Comparison of ENCODE assay signal across 35 cellular contexts in genomic region chr4:39533541-39533940, GRCh38. TPM values are rescaled to one million over a fixed set of nuclear protein-coding genes. Genes with fewer than 3 reads are reported as not detected.
DNase-seq lines count a peak whose midpoint lies in the region; ATAC-seq, FAIRE-seq and TF ChIP-seq lines count a peak whose summit lies in the region.
"Had no signal": no experiment of that assay in that cellular context is flagged by ENCODE, and none has a peak within 500 bp of the region (broad histone marks: within the 10 kb centered on the region; RNA-seq: fewer than 3 reads in every experiment).

No MANE protein-coding gene starts in this region.

- in situ Hi-C loops in K562 (cut with MboI) = no loop called here

- H3K4me2 ChIP-seq in K562 (ENCODE audit: insufficient read depth, low read length) = no peak overlapping the region
- H3K4me2 ChIP-seq: A549; BLaER1; BLaER1 treated with 17β-estradiol and CSF1 and Interleukin-3, amounts not matched to agents 10 nM and 100 nM had no signal

- no peaks in the 10 kb centered on the region for H3K27me3 ChIP-seq in K562 (ENCODE audit: control insufficient read depth in 2 of 2, insufficient read depth in 2 of 2, low read length in 2 of 2)
- no peaks in the 10 kb centered on the region for H3K27me3 ChIP-seq in endodermal cell (ENCODE audit: control insufficient read depth, insufficient read depth, low read length, poor library complexity, severe bottlenecking)
- H3K27me3 ChIP-seq: BE2C; BLaER1; BLaER1 treated with 17β-estradiol and CSF1 and Interleukin-3, amounts not matched to agents 10 nM and 100 nM had no signal

- no peak for ATAC-seq in K562
- no peak for ATAC-seq in activated CD4-positive, alpha-beta T cell treated with anti-CD3 and anti-CD28 coated beads for 36 hours
- ATAC-seq: A549; CD8-positive, alpha-beta T cell had no signal

- POLR2A ChIA-PET in HEK293 (lab: Yijun Ruan, JAX) = no interaction called here
- POLR2A ChIA-PET in K562 (lab: Yijun Ruan, JAX) = interaction anchor here (0.6 kb wide), 1 partner anchor 30 kb away, joined by 3 read pairs; no protein-coding TSS in a partner anchor
- POLR2A ChIA-PET in activated CD4-positive, alpha-beta T cell treated with anti-CD3 and anti-CD28 coated beads for 36 hours (lab: Charles Lee) = no interaction called here

- no peak for TF ChIP-seq POLR2A in K562 (conservative IDR thresholded peaks at IDR 0.05)

- 96% methylated on average over 5 of the region's 5 CpGs for WGBS in K562 (ENCODE audit: insufficient coverage, low coverage, missing lambda C conversion rate)
- WGBS in endodermal cell (ENCODE audit: insufficient coverage in 1 of 2, insufficient read length in 1 of 2), 2 experiments = 96 to 97% methylated on average over 4 to 5 of the region's 5 CpGs

- DNase-seq in K562 (ENCODE audit: extremely low read depth in 1 of 4, low spot score in 3 of 4) (no peak), endodermal cell (no peak), NCI-H2227 (lab: John Stamatoyannopoulos, UW; ENCODE audit: unreplicated experiment) (no peak)
- DNase-seq in activated CD4-positive, alpha-beta T cell treated with anti-CD3 and anti-CD28 coated beads for 36 hours = no peak
- DNase-seq in T-helper 2 cell treated with Interferon-gamma antibody and Interleukin-4, amounts not matched to agents 5 μg/mL and 100 μg/mL, for 36 hours (ENCODE audit: low spot score) = no peak
- DNase-seq: 8988T; ACHN; AML-193; BE2C; C1 segment of cervical spinal cord; Caco-2; Calu3; CD4-positive, alpha-beta memory T cell; CD4-positive, alpha-beta T cell; CD4-positive, CD25-positive, alpha-beta regulatory T cell; CD8-positive, alpha-beta memory T cell; CD8-positive, alpha-beta T cell; COR-L47; DMS 273 treated with DMSO at 0.1 percent for 48 hours; DMS153; DMS53; DMS79; DMS79 treated with DMSO at 0.1 percent for 48 hours; DND-41; EL had no signal

- FAIRE-seq in K562 (lab: Jason Lieb, UNC) = no peak
- FAIRE-seq: A204.1, A549, D721Med had no signal

- H3K9me3 Mint-ChIP-seq in endodermal cell = peaks cover 64% of the 10 kb centered on the region
- H3K9me3 Mint-ChIP-seq in activated CD4-positive, alpha-beta T cell treated with anti-CD3 and anti-CD28 coated beads for 36 hours (ENCODE audit: low read depth) = peaks cover 23% of the 10 kb centered on the region
- peaks cover 30% of the 10 kb centered on the region for H3K9me3 Mint-ChIP-seq in T-helper 2 cell treated with Interferon-gamma antibody and Interleukin-4, amounts not matched to agents 5 μg/mL and 100 μg/mL, for 36 hours

- H3K4me3 ChIP-seq in HEK293 (ENCODE audit: low read depth, low read length) = no peak overlapping the region
- H3K4me3 ChIP-seq in K562 = no peak overlapping the region
- H3K4me3 ChIP-seq in endodermal cell (ENCODE audit: low read length) = peak overlapping the region; percentile 45
- H3K4me3 ChIP-seq: A549; BLaER1; BLaER1 treated with 17β-estradiol and CSF1 and Interleukin-3, amounts not matched to agents 10 nM and 100 nM had no signal

- H3K9me1 ChIP-seq in K562 (ENCODE audit: control insufficient read depth, insufficient read depth, low read length) = no peaks in the 10 kb centered on the region

- H3K9ac ChIP-seq in K562 (ENCODE audit: insufficient read depth in 1 of 2, low read depth in 2 of 2, low read length in 2 of 2) (no peak overlapping the region), endodermal cell (ENCODE audit: extremely low read depth, low read length, poor library complexity, severe bottlenecking) (no peak overlapping the region)
- H3K9ac ChIP-seq: BLaER1; BLaER1 treated with 17β-estradiol and CSF1 and Interleukin-3, amounts not matched to agents 10 nM and 100 nM had no signal

- H3K79me2 ChIP-seq in K562 (ENCODE audit: control insufficient read depth, insufficient read depth, low read length) = peaks cover under 1% of the 10 kb centered on the region; the same call in 2 of the 3 replicates

- intact Hi-C loops in K562 (cut with micrococcal nuclease) = no loop called here
- intact Hi-C loops in activated CD4-positive, alpha-beta T cell treated with anti-CD3 and anti-CD28 coated beads for 36 hours (cut with DNase I, micrococcal nuclease) = no loop called here

- H3K9me3 ChIP-seq in HEK293 (ENCODE audit: control insufficient read depth, insufficient read depth, low read depth, low read length) (no peaks in the 10 kb centered on the region), K562 (replicated peaks; ENCODE audit: control insufficient read depth, insufficient read depth, low read depth, low read length) (peaks cover 12% of the 10 kb centered on the region), endodermal cell (ENCODE audit: control insufficient read depth, low read length) (peaks cover 59% of the 10 kb centered on the region)
- H3K9me3 ChIP-seq: BE2C had no signal

- TF ChIP-seq CTCF in HEK293 (tag by site-specific recombination; IDR thresholded peaks at IDR 0.05) = no peak
- TF ChIP-seq CTCF in K562 (IDR thresholded peaks at IDR 0.05 in 2 of 3, conservative IDR thresholded peaks at IDR 0.05 in 1 of 3; ENCODE audit: insufficient read depth in 2 of 3, low read depth in 1 of 3, low read length in 3 of 3) = no peak
- TF ChIP-seq CTCF in endodermal cell (conservative IDR thresholded peaks at IDR 0.05) = no peak

- H3K4me3 Mint-ChIP-seq in endodermal cell = no peak overlapping the region
- H3K4me3 Mint-ChIP-seq in activated CD4-positive, alpha-beta T cell treated with anti-CD3 and anti-CD28 coated beads for 36 hours = no peak overlapping the region
- H3K4me3 Mint-ChIP-seq in T-helper 2 cell treated with Interferon-gamma antibody and Interleukin-4, amounts not matched to agents 5 μg/mL and 100 μg/mL, for 36 hours = no peak overlapping the region
- H3K4me3 Mint-ChIP-seq: B cell; CD14-positive monocyte; CD4-positive, alpha-beta memory T cell; CD4-positive, alpha-beta T cell; CD4-positive, CD25-positive, alpha-beta regulatory T cell; CD8-positive, alpha-beta memory T cell; CD8-positive, alpha-beta T cell had no signal

- TF ChIP-seq RAD21 in K562 (CRISPR knock-in tag; conservative IDR thresholded peaks at IDR 0.05 in 1 of 2, IDR thresholded peaks at IDR 0.05 in 1 of 2) = no peak

- H2AFZ ChIP-seq in K562 (ENCODE audit: low read depth, low read length) = no peak overlapping the region

- H3K36me3 ChIP-seq in HEK293 (ENCODE audit: control insufficient read depth in 2 of 2, insufficient read depth in 1 of 2, low read length in 2 of 2) = peaks cover 0 to 18% of the 10 kb centered on the region in 2 experiments; a peak in 1 of 3 replicates
- H3K36me3 ChIP-seq in K562 (ENCODE audit: control insufficient read depth, insufficient read depth, low read length) = 0 out of 3 replicates have a peak, but pooled peaks cover 2% of the 10 kb centered on the region
- peaks cover 67% of the 10 kb centered on the region for H3K36me3 ChIP-seq in endodermal cell (ENCODE audit: control insufficient read depth, insufficient read depth, low read length)
- H3K36me3 ChIP-seq: BE2C had no signal

- H3K27ac Mint-ChIP-seq in endodermal cell = no peak overlapping the region
- H3K27ac Mint-ChIP-seq in activated CD4-positive, alpha-beta T cell treated with anti-CD3 and anti-CD28 coated beads for 36 hours = no peak overlapping the region
- H3K27ac Mint-ChIP-seq in T-helper 2 cell treated with Interferon-gamma antibody and Interleukin-4, amounts not matched to agents 5 μg/mL and 100 μg/mL, for 36 hours = no peak overlapping the region
- H3K27ac Mint-ChIP-seq: B cell; CD14-positive monocyte; CD4-positive, alpha-beta memory T cell; CD4-positive, alpha-beta T cell; CD4-positive, CD25-positive, alpha-beta regulatory T cell; CD8-positive, alpha-beta memory T cell; CD8-positive, alpha-beta T cell had no signal

- no peak for TF ChIP-seq EP300 in K562 (IDR thresholded peaks at IDR 0.05; ENCODE audit: low read length)

- H3K36me3 Mint-ChIP-seq in endodermal cell (ENCODE audit: low read depth) = peaks cover 70% of the 10 kb centered on the region
- H3K36me3 Mint-ChIP-seq in activated CD4-positive, alpha-beta T cell treated with anti-CD3 and anti-CD28 coated beads for 36 hours (ENCODE audit: low read depth) = peaks cover 36% of the 10 kb centered on the region
- H3K36me3 Mint-ChIP-seq in T-helper 2 cell treated with Interferon-gamma antibody and Interleukin-4, amounts not matched to agents 5 μg/mL and 100 μg/mL, for 36 hours (ENCODE audit: low read depth) = peaks cover 33% of the 10 kb centered on the region

- H3K27ac ChIP-seq in HEK293 (ENCODE audit: extremely low read depth, low read depth, low read length) (no peak overlapping the region), K562 (ENCODE audit: extremely low read depth, low read depth, low read length) (no peak overlapping the region), endodermal cell (ENCODE audit: low read depth, low read length) (no peak overlapping the region)
- H3K27ac ChIP-seq: 22Rv1; A549; BLaER1; BLaER1 treated with 17β-estradiol and CSF1 and Interleukin-3, amounts not matched to agents 10 nM and 100 nM; C4-2B had no signal

- H3K4me1 ChIP-seq in HEK293 (ENCODE audit: control insufficient read depth, insufficient read depth, low read length) (no peaks in the 10 kb centered on the region), K562 (replicated peaks in 1 of 2; ENCODE audit: control insufficient read depth in 2 of 2, insufficient read depth in 2 of 2, low read length in 2 of 2) (peaks cover under 1 to 6% of the 10 kb centered on the region in 2 experiments; a peak in 3 of 5 replicates), endodermal cell (ENCODE audit: control insufficient read depth, insufficient read depth, low read length) (no peaks in the 10 kb centered on the region)
- H3K4me1 ChIP-seq: BE2C, Caco-2 had no signal

- H4K20me1 ChIP-seq in K562 (replicated peaks; ENCODE audit: control insufficient read depth, insufficient read depth, low read length) = no peaks in the 10 kb centered on the region
- H4K20me1 ChIP-seq: BLaER1; BLaER1 treated with 17β-estradiol and CSF1 and Interleukin-3, amounts not matched to agents 10 nM and 100 nM had no signal

- CTCF ChIA-PET in HEK293 (lab: Yijun Ruan, JAX) (interaction anchor here (0.6 kb wide), 1 partner anchor 445 kb away, joined by 5 read pairs; no protein-coding TSS in a partner anchor), K562 (lab: Yijun Ruan, JAX; ENCODE audit: low intra/inter-chr PET ratio) (no interaction called here)
- CTCF ChIA-PET in activated CD4-positive, alpha-beta T cell treated with anti-CD3 and anti-CD28 coated beads for 36 hours (lab: Charles Lee) = interaction anchor here (0.9 kb wide), 1 partner anchor 64 kb away, joined by 6 read pairs; no protein-coding TSS in a partner anchor

- no TSS peak for BruUV-seq in K562 (replicated peaks; lab: Mats Ljungman, UMichigan)

- H3K27me3 Mint-ChIP-seq in endodermal cell (ENCODE audit: insufficient read depth) = no peaks in the 10 kb centered on the region
- H3K27me3 Mint-ChIP-seq in activated CD4-positive, alpha-beta T cell treated with anti-CD3 and anti-CD28 coated beads for 36 hours = no peaks in the 10 kb centered on the region
- no peaks in the 10 kb centered on the region for H3K27me3 Mint-ChIP-seq in T-helper 2 cell treated with Interferon-gamma antibody and Interleukin-4, amounts not matched to agents 5 μg/mL and 100 μg/mL, for 36 hours (ENCODE audit: low read depth)
- H3K27me3 Mint-ChIP-seq: B cell; CD4-positive, alpha-beta memory T cell; CD4-positive, alpha-beta T cell; CD4-positive, CD25-positive, alpha-beta regulatory T cell; CD8-positive, alpha-beta memory T cell had no signal

- no peaks in the 10 kb centered on the region for H3K4me1 Mint-ChIP-seq in endodermal cell
- H3K4me1 Mint-ChIP-seq in activated CD4-positive, alpha-beta T cell treated with anti-CD3 and anti-CD28 coated beads for 36 hours = peaks cover 1% of the 10 kb centered on the region
- H3K4me1 Mint-ChIP-seq in T-helper 2 cell treated with Interferon-gamma antibody and Interleukin-4, amounts not matched to agents 5 μg/mL and 100 μg/mL, for 36 hours (ENCODE audit: low read depth) = peaks cover under 1% of the 10 kb centered on the region

RNA-seq across cellular contexts. Expression of gene UGDH, which starts 6.3 kb away (rescaled TPM):
- 6.0 and 11.8 TPM in 2 replicates for total RNA-seq in K562 (2011; cell fraction: chromatin; rRNA removed; ENCODE audit: low replicate concordance)
- 5.0 and 5.7 TPM in 2 replicates for total RNA-seq in K562 (2011; cell fraction: nucleolus; rRNA removed)
- total RNA-seq in K562 (2011; cell fraction: nucleoplasm; rRNA removed) = 6.2 and 10.3 TPM in 2 replicates
- total RNA-seq in K562 (2014; rRNA removed) = 16.2 and 18.9 TPM in 2 replicates
- total RNA-seq in K562 (2014; rRNA removed; fragmentation: Illumina TruSeq; extraction: Trizol) = 16.0 and 21.1 TPM in 2 replicates
- total RNA-seq in K562 (2015; rRNA removed; fragmentation: Illumina TruSeq; extraction: Trizol) = 10.1 and 12.0 TPM in 2 replicates
- 21.7 and 22.7 TPM in 2 replicates for total RNA-seq in K562 (2021)
- polyA plus RNA-seq in K562 (2011; rRNA removed) = 15.1 and 19.1 TPM in 2 replicates
- 7.3 and 12.4 TPM in 2 replicates for polyA plus RNA-seq in K562 (2011; cell fraction: cytosol; rRNA removed)
- polyA plus RNA-seq in K562 (2011; cell fraction: nucleus; rRNA removed) = 1.9 and 3.9 TPM in 2 replicates
- polyA plus RNA-seq in K562 (2012) = 16.3 and 19.9 TPM in 2 replicates
- polyA plus RNA-seq in K562 (2014; fragmentation: Illumina TruSeq; extraction: Trizol) = 17.3 and 18.6 TPM in 2 replicates
- 1 to 10 TPM; 5.5 to 6.8 TPM for polyA plus RNA-seq in K562 (2014; fragmentation: Nextera tagmentation; extraction: Ambion mirVana)
- 18.0 and 18.7 TPM in 2 replicates for polyA plus RNA-seq in K562 (2014; rRNA removed)
- 22.9 and 27.5 TPM in 2 replicates for polyA minus RNA-seq in K562 (2011; rRNA and poly(A)+ RNA removed)
- 20.6 and 24.8 TPM in 2 replicates for polyA minus RNA-seq in K562 (2011; cell fraction: cytosol; rRNA and poly(A)+ RNA removed)
- 1.8 and 3.1 TPM in 2 replicates for polyA minus RNA-seq in K562 (2011; cell fraction: nucleus; rRNA and poly(A)+ RNA removed)
- total RNA-seq in endodermal cell = 100 to 1,000 TPM; 137 to 141 TPM
- polyA plus RNA-seq in endodermal cell (2013, experiment 1 of 2) = 41.5 TPM
- 44.9 TPM for polyA plus RNA-seq in endodermal cell (2013, experiment 2 of 2)
- 10 to 100 TPM; 30.2 to 31.3 TPM for total RNA-seq in activated CD4-positive, alpha-beta T cell treated with anti-CD3 and anti-CD28 coated beads for 36 hours

Comparison
In these comparisons a context has a peak if more than half of its experiments do, and no peak if none do; other contexts are left out.
1. RNA of gene UGDH, which starts 6.3 kb away (total RNA-seq): 137 to 141 TPM in endodermal cell; 30.2 to 31.3 TPM in activated CD4-positive, alpha-beta T cell treated with anti-CD3 and anti-CD28 coated beads for 36 hours and 5.0 to 22.7 TPM in K562; every median in the first group is over 4 times any median in the second.